ENCODE assay signal across 23 cellular contexts in genomic region chr22:29707471-29707870, GRCh38. TPM values are rescaled to one million over a fixed set of nuclear protein-coding genes. Genes with fewer than 3 reads are reported as not detected.
DNase-seq lines count a peak whose midpoint lies in the region; ATAC-seq, FAIRE-seq and TF ChIP-seq lines count a peak whose summit lies in the region.
"Had no signal": no experiment of that assay in that cellular context is flagged by ENCODE, and none has a peak within 500 bp of the region (broad histone marks: within the 10 kb centered on the region; RNA-seq: fewer than 3 reads in every experiment).

No MANE protein-coding gene starts in this region.

- no peak overlapping the region for H2AK5ac ChIP-seq in H1 (ENCODE audit: low read depth, low read length)

- peaks cover 0 to 16% (median 9%) of the 10 kb centered on the region in 4 experiments; a peak in 3 of 7 replicates for H3K27me3 ChIP-seq in H1 (replicated peaks in 1 of 4; ENCODE audit: control insufficient read depth in 3 of 4, extremely low read depth in 1 of 4, insufficient read depth in 3 of 4, low read length in 3 of 4)

- no peak overlapping the region for H2BK12ac ChIP-seq in H1 (ENCODE audit: low read depth, low read length)

- H2BK20ac ChIP-seq in H1 (ENCODE audit: low read length): no peak overlapping the region

- H3K9me3 ChIP-seq in H1 (ENCODE audit: insufficient read depth in 2 of 2, low read depth in 1 of 2, low read length in 1 of 2) (no peaks in the 10 kb centered on the region), kidney (ENCODE audit: control insufficient read depth in 1 of 2, low read length in 2 of 2) (no peaks in the 10 kb centered on the region)

- no peak overlapping the region for H2AFZ ChIP-seq in H1 (ENCODE audit: low read length)
- H2AFZ ChIP-seq: GM23248 had no signal

- H3K23me2 ChIP-seq in H1 (ENCODE audit: low read depth, low read length): peaks cover 9% of the 10 kb centered on the region; the same call in 1 of the 2 replicates

- H3K36me3 Mint-ChIP-seq in CD14-positive monocyte: no peaks in the 10 kb centered on the region
- no peaks in the 10 kb centered on the region for H3K36me3 Mint-ChIP-seq in activated T-helper 2 cell treated with anti-CD3 and anti-CD28 coated beads, Interferon-gamma antibody, Interleukin-2, Interleukin-4, amounts not matched to agents 10 μg/mL and 5 μg/mL and 100 μg/mL, durations not matched to agents 14 hours and 24 hours and 36 hours (ENCODE audit: low read depth)
- H3K36me3 Mint-ChIP-seq: CD4-positive, CD25-positive, alpha-beta regulatory T cell; CD8-positive, alpha-beta memory T cell had no signal

- no peak overlapping the region for H3K14ac ChIP-seq in H1 (ENCODE audit: insufficient read length)

- H3K27ac ChIP-seq in H1 (ENCODE audit: low read depth, low read length) (no peak overlapping the region), kidney (ENCODE audit: low read depth in 2 of 2, low read length in 2 of 2) (no peak overlapping the region)
- H3K27ac ChIP-seq: GM23248, HL-60 had no signal

- H2BK5ac ChIP-seq in H1 (ENCODE audit: low read depth, low read length): 0 out of 2 replicates have a peak overlapping the region, but pooled peaks have one; percentile 9

- TF ChIP-seq CTCF in CD14-positive monocyte (IDR thresholded peaks at IDR 0.05) (no peak), H1 (IDR thresholded peaks at IDR 0.05; ENCODE audit: control extremely low read depth in 1 of 3, insufficient read depth in 1 of 3, low read depth in 1 of 3, low read length in 3 of 3) (no peak), kidney (IDR thresholded peaks at IDR 0.05; ENCODE audit: borderline replicate concordance, extremely low read depth, insufficient read depth) (no peak)

- H3K56ac ChIP-seq in H1 (replicated peaks; ENCODE audit: insufficient read length, low read depth, low read length): no peak overlapping the region

- H3K18ac ChIP-seq in H1 (ENCODE audit: extremely low read depth, low read length): no peak overlapping the region

- TF ChIP-seq EP300 in H1 (IDR thresholded peaks at IDR 0.05; ENCODE audit: borderline replicate concordance in 1 of 2, low read depth in 2 of 2, low read length in 2 of 2): no peak

- no peak overlapping the region for H4K91ac ChIP-seq in H1 (replicated peaks; ENCODE audit: insufficient read length, low read length)

- peaks cover 20 to 38% (median 22%) of the 10 kb centered on the region in 3 donors for H3K27me3 Mint-ChIP-seq in CD14-positive monocyte (ENCODE audit: low read depth in 3 of 3)
- H3K27me3 Mint-ChIP-seq in activated T-helper 2 cell treated with anti-CD3 and anti-CD28 coated beads, Interferon-gamma antibody, Interleukin-2, Interleukin-4, amounts not matched to agents 10 μg/mL and 5 μg/mL and 100 μg/mL, durations not matched to agents 14 hours and 24 hours and 36 hours (ENCODE audit: low read depth): peaks cover 9% of the 10 kb centered on the region
- H3K27me3 Mint-ChIP-seq: CD4-positive, CD25-positive, alpha-beta regulatory T cell had no signal

- no peak overlapping the region for H3K4me3 Mint-ChIP-seq in CD14-positive monocyte
- H3K4me3 Mint-ChIP-seq in activated T-helper 2 cell treated with anti-CD3 and anti-CD28 coated beads, Interferon-gamma antibody, Interleukin-2, Interleukin-4, amounts not matched to agents 10 μg/mL and 5 μg/mL and 100 μg/mL, durations not matched to agents 14 hours and 24 hours and 36 hours (ENCODE audit: low read depth): no peak overlapping the region
- H3K4me3 Mint-ChIP-seq: CD4-positive, CD25-positive, alpha-beta regulatory T cell; CD8-positive, alpha-beta memory T cell; HFFc6 had no signal

- H4K20me1 ChIP-seq in H1 (replicated peaks in 1 of 2; ENCODE audit: control insufficient read depth in 1 of 2, insufficient read depth in 2 of 2, low read length in 2 of 2): peaks cover 0 to 5% of the 10 kb centered on the region in 2 experiments

- H3K23ac ChIP-seq in H1 (ENCODE audit: insufficient read length): no peak overlapping the region

- no peak overlapping the region for H4K5ac ChIP-seq in H1 (ENCODE audit: insufficient read length, low read depth, low read length)

- ATAC-seq in GM19467 (IDR thresholded peaks at IDR 0.05; ENCODE audit: unreplicated experiment): no peak
- ATAC-seq: HCT116, K562 had no signal

- H3K79me1 ChIP-seq in H1 (ENCODE audit: low read depth, low read length): no peaks in the 10 kb centered on the region

- no peak overlapping the region for H3K4ac ChIP-seq in H1 (replicated peaks; ENCODE audit: insufficient read length, low read depth, low read length)

- H3K9me3 Mint-ChIP-seq in CD14-positive monocyte: peaks cover 0 to 2% (median 0%) of the 10 kb centered on the region in 7 donors
- H3K9me3 Mint-ChIP-seq in activated T-helper 2 cell treated with anti-CD3 and anti-CD28 coated beads, Interferon-gamma antibody, Interleukin-2, Interleukin-4, amounts not matched to agents 10 μg/mL and 5 μg/mL and 100 μg/mL, durations not matched to agents 14 hours and 24 hours and 36 hours: no peaks in the 10 kb centered on the region
- H3K9me3 Mint-ChIP-seq: CD4-positive, CD25-positive, alpha-beta regulatory T cell; CD8-positive, alpha-beta memory T cell; HFFc6 had no signal

- TF ChIP-seq POLR2A in H1 (IDR thresholded peaks at IDR 0.05; ENCODE audit: control extremely low read depth in 1 of 2, low read depth in 2 of 2, low read length in 2 of 2): no peak

- intact Hi-C loops in CD14-positive monocyte (cut with micrococcal nuclease) (no loop called here), kidney (cut with DNase I) (no loop called here)
- intact Hi-C loops in activated T-helper 2 cell treated with anti-CD3 and anti-CD28 coated beads, Interferon-gamma antibody, Interleukin-2, Interleukin-4, amounts not matched to agents 10 μg/mL and 5 μg/mL and 100 μg/mL, durations not matched to agents 14 hours and 24 hours and 36 hours (cut with micrococcal nuclease): no loop called here

- H3K4me1 ChIP-seq in H1 (replicated peaks in 1 of 4; ENCODE audit: control insufficient read depth in 3 of 4, insufficient read depth in 4 of 4, low read length in 3 of 4) (peaks cover 1 to 38% (median 27%) of the 10 kb centered on the region in 4 experiments), kidney (ENCODE audit: control insufficient read depth in 1 of 2, insufficient read depth in 1 of 2, low read depth in 1 of 2, low read length in 2 of 2) (peaks cover 0 to 6% of the 10 kb centered on the region in 2 donors)

- no peak for TF ChIP-seq RAD21 in H1 (IDR thresholded peaks at IDR 0.05 in 1 of 2, conservative IDR thresholded peaks at IDR 0.05 in 1 of 2; ENCODE audit: low read depth in 2 of 2, low read length in 2 of 2)

- H3K36me3 ChIP-seq in H1 (ENCODE audit: control insufficient read depth in 2 of 4, insufficient read depth in 4 of 4, low read length in 3 of 4): no peaks in the 10 kb centered on the region
- no peaks in the 10 kb centered on the region for H3K36me3 ChIP-seq in kidney (ENCODE audit: control insufficient read depth in 1 of 2, insufficient read depth in 2 of 2, low read length in 2 of 2)

- H4K8ac ChIP-seq in H1 (ENCODE audit: extremely low read depth, insufficient read depth, low read length): no peak overlapping the region

- FAIRE-seq in H1 (lab: Jason Lieb, UNC) (no peak), kidney (lab: Jason Lieb, UNC) (no peak)
- FAIRE-seq: A204.1, G401.6, GM12891, GM19239, K562 had no signal

- peaks cover 11% of the 10 kb centered on the region for H3K4me1 Mint-ChIP-seq in CD14-positive monocyte
- H3K4me1 Mint-ChIP-seq in activated T-helper 2 cell treated with anti-CD3 and anti-CD28 coated beads, Interferon-gamma antibody, Interleukin-2, Interleukin-4, amounts not matched to agents 10 μg/mL and 5 μg/mL and 100 μg/mL, durations not matched to agents 14 hours and 24 hours and 36 hours (ENCODE audit: low read depth): no peaks in the 10 kb centered on the region
- H3K4me1 Mint-ChIP-seq: CD8-positive, alpha-beta memory T cell had no signal

- H3K4me2 ChIP-seq in H1 (ENCODE audit: insufficient read depth in 1 of 2, low read depth in 2 of 2, low read length in 2 of 2): no peak overlapping the region

- DNase-seq in CD14-positive monocyte (ENCODE audit: low spot score) (peak; percentile 37), H1 (ENCODE audit: low read depth in 1 of 2, low spot score in 2 of 2) (no peak), kidney (peak; percentile 70), DMS114 treated with DMSO at 0.1 percent for 48 hours (lab: John Stamatoyannopoulos, UW; ENCODE audit: unreplicated experiment) (no peak), GOT3 (lab: John Stamatoyannopoulos, UW) (no peak)
- no peak for DNase-seq in activated T-helper 2 cell treated with anti-CD3 and anti-CD28 coated beads, Interferon-gamma antibody, Interleukin-2, Interleukin-4, amounts not matched to agents 10 μg/mL and 5 μg/mL and 100 μg/mL, durations not matched to agents 14 hours and 24 hours and 36 hours (ENCODE audit: low spot score)
- DNase-seq: ACHN; AML-193; CD4-positive, CD25-positive, alpha-beta regulatory T cell; CD8-positive, alpha-beta memory T cell; DMS 273 treated with DMSO at 0.1 percent for 48 hours; GM23248; HFFc6; IMR-90 had no signal

- H3K27ac Mint-ChIP-seq in CD14-positive monocyte: no peak overlapping the region
- no peak overlapping the region for H3K27ac Mint-ChIP-seq in activated T-helper 2 cell treated with anti-CD3 and anti-CD28 coated beads, Interferon-gamma antibody, Interleukin-2, Interleukin-4, amounts not matched to agents 10 μg/mL and 5 μg/mL and 100 μg/mL, durations not matched to agents 14 hours and 24 hours and 36 hours
- H3K27ac Mint-ChIP-seq: CD4-positive, CD25-positive, alpha-beta regulatory T cell; CD8-positive, alpha-beta memory T cell; HFFc6 had no signal

- H3K9ac ChIP-seq in H1 (replicated peaks in 1 of 4; ENCODE audit: extremely low read depth in 1 of 4, low read depth in 3 of 4, low read length in 3 of 4) (no peak overlapping the region), kidney (ENCODE audit: low read length in 2 of 2) (no peak overlapping the region)
- H3K9ac ChIP-seq: GM23248 had no signal

- 89% methylated on average over 5 of the region's 5 CpGs; no CpG with 5 or more reads in 1 of the 2 experiments for WGBS in H1 (ENCODE audit: extremely low coverage in 1 of 2, insufficient coverage in 1 of 2, insufficient read length in 1 of 2, insufficient replicate concordance in 2 of 2, low coverage in 1 of 2, low lambda C conversion rate in 2 of 2, missing lambda C conversion rate in 1 of 2), 2 experiments

- H3K4me3 ChIP-seq in H1 (ENCODE audit: extremely low read depth in 1 of 4, insufficient read depth in 2 of 4, low read depth in 3 of 4, low read length in 4 of 4) (no peak overlapping the region), kidney (ENCODE audit: low read length in 2 of 2) (no peak overlapping the region)
- H3K4me3 ChIP-seq: GM23248, K562 had no signal

- no peak overlapping the region for H2BK15ac ChIP-seq in H1 (ENCODE audit: low read length)

- H2BK120ac ChIP-seq in H1 (replicated peaks; ENCODE audit: low read depth, low read length): no peak overlapping the region

- POLR2A ChIA-PET in H1 (lab: Charles Lee; ENCODE audit: partially characterized antibody): interaction anchor here (1.0 to 1.1 kb wide), 2 partner anchors 30 to 75 kb away, joined by 3 read pairs; no protein-coding TSS in a partner anchor

- CTCF ChIA-PET in H1 (lab: Charles Lee; ENCODE audit: partially characterized antibody): interaction anchor here (0.6 to 4.5 kb wide), 4 partner anchors 10 to 86 kb away, joined by 3 to 25 read pairs (median 10); no protein-coding TSS in a partner anchor

- no peaks in the 10 kb centered on the region for H3K79me2 ChIP-seq in H1 (ENCODE audit: control insufficient read depth in 1 of 2, insufficient read depth in 2 of 2, low read length in 2 of 2)

RNA-seq across cellular contexts. Expression of gene CABP7, which starts 12.3 kb away (rescaled TPM):
- polyA plus RNA-seq in CD14-positive monocyte (under 1 TPM; 0.11 to 0.14 TPM), H1 (2011; rRNA removed) (0.36 and 1.0 TPM in 2 replicates), kidney (ENCODE audit: insufficient read depth, low read depth, low replicate concordance) (not detected)
- 0.20 and 0.34 TPM in 2 replicates for total RNA-seq in H1 (2021; fragmentation: NEBNext Ultra II Directional; extraction: Animal tissue kit (Norgen Biotek cat#: 25700))
- 0.92 TPM for polyA plus RNA-seq in H1 (2011; cell fraction: cytosol; rRNA removed)
- 1.5 TPM for polyA plus RNA-seq in H1 (2011; cell fraction: nucleus; rRNA removed)
- 0.41 to 0.54 TPM (median 0.45 TPM) in 4 replicates for polyA plus RNA-seq in H1 (2012, experiment 1 of 2)
- polyA plus RNA-seq in H1 (2012, experiment 2 of 2): 0.33 TPM
- 0.06 TPM for polyA plus RNA-seq in H1 (2013, experiment 1 of 2)
- polyA plus RNA-seq in H1 (2013, experiment 2 of 2): 0.09 TPM
- polyA minus RNA-seq in H1 (2011; rRNA and poly(A)+ RNA removed): 0.10 and 0.60 TPM in 2 replicates
- polyA minus RNA-seq in H1 (2011; cell fraction: cytosol; rRNA and poly(A)+ RNA removed): 0.51 TPM
- 0.50 TPM for polyA minus RNA-seq in H1 (2011; cell fraction: nucleus; rRNA and poly(A)+ RNA removed)
- total RNA-seq in kidney: 0.06 TPM
- 0.05 TPM in 1 of 2 replicates, not detected in the other for total RNA-seq in activated T-helper 2 cell treated with anti-CD3 and anti-CD28 coated beads, Interferon-gamma antibody, Interleukin-2, Interleukin-4, amounts not matched to agents 10 μg/mL and 5 μg/mL and 100 μg/mL, durations not matched to agents 14 hours and 24 hours and 36 hours
- total RNA-seq: GM23248, H7, HFFc6, K562 had no signal
- polyA plus RNA-seq: CD8-positive, alpha-beta memory T cell; K562 had no signal

RNA-seq across cellular contexts. Expression of gene ZMAT5, which starts 59.3 kb away (rescaled TPM):
- 10 to 100 TPM; 59.3 to 79.4 TPM for polyA plus RNA-seq in CD14-positive monocyte
- 13.8 and 14.0 TPM in 2 replicates for total RNA-seq in H1 (2021; fragmentation: NEBNext Ultra II Directional; extraction: Animal tissue kit (Norgen Biotek cat#: 25700))
- 35.6 and 38.3 TPM in 2 replicates for polyA plus RNA-seq in H1 (2011; rRNA removed)
- 26.0 TPM for polyA plus RNA-seq in H1 (2011; cell fraction: cytosol; rRNA removed)
- polyA plus RNA-seq in H1 (2011; cell fraction: nucleus; rRNA removed): 22.7 TPM
- polyA plus RNA-seq in H1 (2012, experiment 1 of 2): 8.0 to 18.7 TPM (median 17.5 TPM) in 4 replicates
- polyA plus RNA-seq in H1 (2012, experiment 2 of 2): 28.9 TPM
- polyA plus RNA-seq in H1 (2013, experiment 1 of 2): 14.2 TPM
- 13.4 TPM for polyA plus RNA-seq in H1 (2013, experiment 2 of 2)
- 5.7 and 8.4 TPM in 2 replicates for polyA minus RNA-seq in H1 (2011; rRNA and poly(A)+ RNA removed)
- 3.3 TPM for polyA minus RNA-seq in H1 (2011; cell fraction: cytosol; rRNA and poly(A)+ RNA removed)
- 6.4 TPM for polyA minus RNA-seq in H1 (2011; cell fraction: nucleus; rRNA and poly(A)+ RNA removed)
- 21.3 TPM for total RNA-seq in kidney
- polyA plus RNA-seq in kidney (ENCODE audit: insufficient read depth, low read depth, low replicate concordance): 47.7 TPM
- total RNA-seq in activated T-helper 2 cell treated with anti-CD3 and anti-CD28 coated beads, Interferon-gamma antibody, Interleukin-2, Interleukin-4, amounts not matched to agents 10 μg/mL and 5 μg/mL and 100 μg/mL, durations not matched to agents 14 hours and 24 hours and 36 hours: 26.0 and 26.9 TPM in 2 replicates

RNA-seq across cellular contexts. Expression of gene UQCR10, which starts 59.7 kb away (rescaled TPM):
- polyA plus RNA-seq in CD14-positive monocyte (100 to 1,000 TPM; 287 to 314 TPM), H1 (2011; rRNA removed) (253 and 260 TPM in 2 replicates), kidney (ENCODE audit: insufficient read depth, low read depth, low replicate concordance) (479 TPM)
- total RNA-seq in H1 (2021; fragmentation: NEBNext Ultra II Directional; extraction: Animal tissue kit (Norgen Biotek cat#: 25700)): 102 and 106 TPM in 2 replicates
- polyA plus RNA-seq in H1 (2011; cell fraction: cytosol; rRNA removed): 192 TPM
- polyA plus RNA-seq in H1 (2011; cell fraction: nucleus; rRNA removed): 141 TPM
- polyA plus RNA-seq in H1 (2012, experiment 1 of 2): 152 to 189 TPM (median 187 TPM) in 4 replicates
- polyA plus RNA-seq in H1 (2012, experiment 2 of 2): 132 TPM
- polyA plus RNA-seq in H1 (2013, experiment 1 of 2): 123 TPM
- 125 TPM for polyA plus RNA-seq in H1 (2013, experiment 2 of 2)
- 52.2 and 80.8 TPM in 2 replicates for polyA minus RNA-seq in H1 (2011; rRNA and poly(A)+ RNA removed)
- polyA minus RNA-seq in H1 (2011; cell fraction: cytosol; rRNA and poly(A)+ RNA removed): 63.9 TPM
- 56.3 TPM for polyA minus RNA-seq in H1 (2011; cell fraction: nucleus; rRNA and poly(A)+ RNA removed)
- 78.7 TPM for total RNA-seq in kidney
- 87.7 and 92.4 TPM in 2 replicates for total RNA-seq in activated T-helper 2 cell treated with anti-CD3 and anti-CD28 coated beads, Interferon-gamma antibody, Interleukin-2, Interleukin-4, amounts not matched to agents 10 μg/mL and 5 μg/mL and 100 μg/mL, durations not matched to agents 14 hours and 24 hours and 36 hours

Comparison
In these comparisons a context has a peak if more than half of its experiments do, and no peak if none do; other contexts are left out.
1. DNase-seq: peak in CD14-positive monocyte (single experiment) and kidney (single experiment); none in H1 (0 of 2), DMS114 treated with DMSO at 0.1 percent for 48 hours (single experiment), GOT3 (single experiment) and activated T-helper 2 cell treated with anti-CD3 and anti-CD28 coated beads, Interferon-gamma antibody, Interleukin-2, Interleukin-4, amounts not matched to agents 10 μg/mL and 5 μg/mL and 100 μg/mL, durations not matched to agents 14 hours and 24 hours and 36 hours (single experiment).